Comparison of ENCODE assay signal across 20 cellular contexts in genomic region chr16:54808890-54809289, GRCh38.
DNase-seq lines count a peak whose midpoint lies in the region; ATAC-seq, FAIRE-seq and TF ChIP-seq lines count a peak whose summit lies in the region.
"Had no signal": no experiment of that assay in that cellular context is flagged by ENCODE, and none has a peak within 500 bp of the region (broad histone marks: within the 10 kb centered on the region; RNA-seq: fewer than 3 reads in every experiment).

No MANE protein-coding gene starts in this region.

- peak; percentile 39 for ATAC-seq in Right ventricle myocardium inferior
- no peak for ATAC-seq in heart left ventricle
- ATAC-seq in sciatic nerve, result peak; percentile 39
- ATAC-seq in HG03280 (IDR thresholded peaks at IDR 0.05; ENCODE audit: unreplicated experiment), result no peak
- no peak for ATAC-seq in HG03097 (IDR thresholded peaks at IDR 0.05; ENCODE audit: low FRiP score, unreplicated experiment)
- ATAC-seq: CD8-positive, alpha-beta T cell; GM23338; HCT116 had no signal

- H3K4me3 ChIP-seq in heart left ventricle, result no peak overlapping the region
- no peak overlapping the region for H3K4me3 ChIP-seq in tibial artery
- H3K4me3 ChIP-seq: BLaER1, GM23338 had no signal

- no peaks in the 10 kb centered on the region for H3K4me1 ChIP-seq in heart left ventricle
- H3K4me1 ChIP-seq in tibial artery, result peaks cover 0 to 44% (median 16%) of the 10 kb centered on the region in 4 donors
- H3K4me1 ChIP-seq: BLaER1 had no signal

- TF ChIP-seq POLR2A in heart left ventricle (IDR thresholded peaks at IDR 0.05) (no peak), GM12891 (IDR thresholded peaks at IDR 0.05; ENCODE audit: low read depth, low read length) (no peak)

- DNase-seq in Right ventricle myocardium inferior (ENCODE audit: missing footprints) (no peak), heart left ventricle (no peak), sciatic nerve (ENCODE audit: low spot score) (no peak), tibial artery (peak in 1 of 2 donors; percentile 26), GM12891 (ENCODE audit: insufficient read length, low spot score) (no peak)
- DNase-seq: Caco-2; CD4-positive, CD25-positive, alpha-beta regulatory T cell; CD8-positive, alpha-beta T cell; DMS153; DND-41; H9 had no signal

- H3K27ac ChIP-seq in heart left ventricle (no peak overlapping the region), tibial artery (peak overlapping the region; percentile 41 to 52)
- H3K27ac ChIP-seq: 22Rv1, BLaER1, C4-2B had no signal

- H3K9me3 ChIP-seq in heart left ventricle (no peaks in the 10 kb centered on the region), tibial artery (no peaks in the 10 kb centered on the region)
- H3K9me3 ChIP-seq: BLaER1, Caco-2 had no signal

- FAIRE-seq in GM12891 (lab: Jason Lieb, UNC), result no peak
- FAIRE-seq: A204.1, G401.6 had no signal

- H3K27me3 ChIP-seq in heart left ventricle (no peaks in the 10 kb centered on the region), tibial artery (no peaks in the 10 kb centered on the region)
- H3K27me3 ChIP-seq: BLaER1 had no signal

- H3K36me3 ChIP-seq in heart left ventricle (no peaks in the 10 kb centered on the region), tibial artery (no peaks in the 10 kb centered on the region)
- H3K36me3 ChIP-seq: BLaER1 had no signal

- TF ChIP-seq CTCF in heart left ventricle (IDR thresholded peaks at IDR 0.05) (no peak), tibial artery (IDR thresholded peaks at IDR 0.05) (no peak)

- intact Hi-C loops in Right ventricle myocardium inferior (cut with DNase I), result loop anchor here (10.0 kb wide), 1 partner anchor 404 kb away; no protein-coding TSS in a partner anchor
- intact Hi-C loops in heart left ventricle (cut with DNase I), result no loop called here
- intact Hi-C loops in sciatic nerve (cut with DNase I), result no loop called here
- intact Hi-C loops in tibial artery (cut with DNase I; ENCODE audit: low total_unique reads), result no loop called here

TF ChIP-seq in GM12891, 5 proteins besides CTCF, POLR2A, EP300 and RAD21:
- no peak for TF ChIP-seq POLR2AphosphoS5 (IDR thresholded peaks at IDR 0.05; ENCODE audit: low read depth, low read length)
- TF ChIP-seq SPI1 (IDR thresholded peaks at IDR 0.05; ENCODE audit: low read depth, low read length), result no peak
- no peak for TF ChIP-seq POU2F2 (IDR thresholded peaks at IDR 0.05; ENCODE audit: low read depth, low read length)
- no peak for TF ChIP-seq PAX5 (IDR thresholded peaks at IDR 0.05; ENCODE audit: insufficient read depth, low read length, severe bottlenecking)
- no peak for TF ChIP-seq TAF1 (IDR thresholded peaks at IDR 0.05; ENCODE audit: low read depth, low read length)

Comparison
In these comparisons a context has a peak if more than half of its experiments do, and no peak if none do; other contexts are left out.
1. ATAC-seq: peak in Right ventricle myocardium inferior (single experiment) and sciatic nerve (single experiment); none in heart left ventricle (0 of 4), HG03280 (single experiment) and HG03097 (single experiment).
2. H3K27ac ChIP-seq: peak in tibial artery (2 of 2); none in heart left ventricle (0 of 12).